In genomic region chr22:50337262-50338041, GRCh38 we compare ENCODE assay signal across 2 cellular contexts.
A peak's percentile ranks its signal among the peaks of the same experiment; 100 is the strongest.
TF ChIP-seq lines count a peak whose summit lies in the region.

No MANE protein-coding gene starts in this region.

TF ChIP-seq in HEK293T, 16 proteins besides CTCF, POLR2A, EP300 and RAD21:
- TF ChIP-seq HDGF (IDR thresholded peaks at IDR 0.05; ENCODE audit: borderline replicate concordance) (no peak), TARDBP (IDR thresholded peaks at IDR 0.05) (peak; percentile 49; the same call in 1 of the 2 replicates), ELF4 (IDR thresholded peaks at IDR 0.05) (no peak)

TF ChIP-seq in K562, 482 proteins besides CTCF, POLR2A, EP300 and RAD21:
- TF ChIP-seq CBX1 (IDR thresholded peaks at IDR 0.05; ENCODE audit: low read depth) (0 out of 2 replicates have a peak, but pooled peaks have one; percentile 14), POLR3G (IDR thresholded peaks at IDR 0.05; ENCODE audit: extremely low read depth, insufficient read length, insufficient replicate concordance) (no peak), HNRNPH1 (optimal IDR thresholded peaks at IDR 0.05; ENCODE audit: low read depth, low read length) (no peak), TRIM28 (IDR thresholded peaks at IDR 0.05) (no peak), GMEB1 (CRISPR knock-in tag; IDR thresholded peaks at IDR 0.05) (no peak), ZFX (CRISPR knock-in tag; IDR thresholded peaks at IDR 0.05) (no peak), RFX7 (CRISPR knock-in tag; IDR thresholded peaks at IDR 0.05) (no peak), ATF7 (IDR thresholded peaks at IDR 0.05) (no peak), E2F4 (CRISPR knock-in tag; IDR thresholded peaks at IDR 0.05; ENCODE audit: low read depth) (0 out of 2 replicates have a peak, but pooled peaks have one; percentile 2), PHB2 (IDR thresholded peaks at IDR 0.05; ENCODE audit: low read depth) (0 out of 2 replicates have a peak, but pooled peaks have one; percentile 8)
